Comparison of ENCODE assay signal across 12 cellular contexts in genomic region chr3:129888739-129889138, GRCh38. TPM values are rescaled to one million over a fixed set of nuclear protein-coding genes. Genes with fewer than 3 reads are reported as not detected.
DNase-seq lines count a peak whose midpoint lies in the region; ATAC-seq and TF ChIP-seq lines count a peak whose summit lies in the region.
"Had no signal": no experiment of that assay in that cellular context is flagged by ENCODE, and none has a peak within 500 bp of the region (broad histone marks: within the 10 kb centered on the region; RNA-seq: fewer than 3 reads in every experiment).

No MANE protein-coding gene starts in this region.

- H3K27ac Mint-ChIP-seq in stimulated activated naive CD8-positive, alpha-beta T cell treated with anti-CD3 and anti-CD28 coated beads, Interleukin-15, Interleukin-2, amounts not matched to agents 100 ng/mL and 50 ng/mL, for 24 hours = peak overlapping the region; percentile 34
- no peak overlapping the region for H3K27ac Mint-ChIP-seq in stimulated activated naive CD8-positive, alpha-beta T cell treated with anti-CD3 and anti-CD28 coated beads, Interleukin-15, amount 100 ng/mL, for 72 hours
- peak overlapping the region; percentile 27 for H3K27ac Mint-ChIP-seq in T-helper 17 cell
- H3K27ac Mint-ChIP-seq: neural progenitor cell had no signal

- TF ChIP-seq CTCF in left lung (IDR thresholded peaks at IDR 0.05) = no peak

- intact Hi-C loops in left lung (cut with DNase I) = no loop called here

- no peaks in the 10 kb centered on the region for H3K9me3 ChIP-seq in T-helper 17 cell (ENCODE audit: control insufficient read depth, low read length, poor library complexity, severe bottlenecking)
- no peaks in the 10 kb centered on the region for H3K9me3 ChIP-seq in left lung

- peaks cover 49% of the 10 kb centered on the region for H3K4me1 Mint-ChIP-seq in stimulated activated naive CD8-positive, alpha-beta T cell treated with anti-CD3 and anti-CD28 coated beads, Interleukin-15, Interleukin-2, amounts not matched to agents 100 ng/mL and 50 ng/mL, for 24 hours (ENCODE audit: low read depth)
- H3K4me1 Mint-ChIP-seq in stimulated activated naive CD8-positive, alpha-beta T cell treated with anti-CD3 and anti-CD28 coated beads, Interleukin-15, amount 100 ng/mL, for 72 hours = peaks cover 48% of the 10 kb centered on the region
- H3K4me1 Mint-ChIP-seq in T-helper 17 cell = peaks cover 38% of the 10 kb centered on the region

- H3K4me1 ChIP-seq in left lung = peaks cover 25 to 38% of the 10 kb centered on the region in 2 donors

- no peaks in the 10 kb centered on the region for H3K36me3 ChIP-seq in left lung

- no peak for DNase-seq in stimulated activated naive CD8-positive, alpha-beta T cell treated with anti-CD3 and anti-CD28 coated beads, Interleukin-15, amount 100 ng/mL, for 72 hours
- DNase-seq in T-helper 17 cell = no peak
- DNase-seq in fibroblast of the conjunctiva (ENCODE audit: low read depth) = peak; percentile 50
- DNase-seq in activated CD8-positive, alpha-beta memory T cell treated with anti-CD3 and anti-CD28 coated beads, Interleukin-2, amount 50 U/mL, for 48 hours = no peak
- no peak for DNase-seq in NAMALWA (ENCODE audit: low spot score)
- DNase-seq in left lung = no peak
- DNase-seq: NCI-H1694 had no signal

- no peak for ATAC-seq in stimulated activated naive CD8-positive, alpha-beta T cell treated with anti-CD3 and anti-CD28 coated beads, Interleukin-15, amount 100 ng/mL, for 72 hours
- ATAC-seq in T-helper 17 cell = no peak
- ATAC-seq in GM19452 (IDR thresholded peaks at IDR 0.05; ENCODE audit: unreplicated experiment) = no peak
- no peak for ATAC-seq in left lung
- ATAC-seq: Right ventricle myocardium inferior had no signal

- no peak overlapping the region for H3K4me3 ChIP-seq in left lung
- H3K4me3 ChIP-seq: neural progenitor cell had no signal

- H3K27me3 ChIP-seq in left lung = no peaks in the 10 kb centered on the region
- H3K27me3 ChIP-seq: neural progenitor cell had no signal

- H3K27ac ChIP-seq in left lung = no peak overlapping the region
- H3K27ac ChIP-seq: C4-2B, neural progenitor cell had no signal

- H3K9me3 Mint-ChIP-seq in stimulated activated naive CD8-positive, alpha-beta T cell treated with anti-CD3 and anti-CD28 coated beads, Interleukin-15, Interleukin-2, amounts not matched to agents 100 ng/mL and 50 ng/mL, for 24 hours = no peaks in the 10 kb centered on the region
- no peaks in the 10 kb centered on the region for H3K9me3 Mint-ChIP-seq in stimulated activated naive CD8-positive, alpha-beta T cell treated with anti-CD3 and anti-CD28 coated beads, Interleukin-15, amount 100 ng/mL, for 72 hours

- no peaks in the 10 kb centered on the region for H3K27me3 Mint-ChIP-seq in stimulated activated naive CD8-positive, alpha-beta T cell treated with anti-CD3 and anti-CD28 coated beads, Interleukin-15, Interleukin-2, amounts not matched to agents 100 ng/mL and 50 ng/mL, for 24 hours
- H3K27me3 Mint-ChIP-seq in stimulated activated naive CD8-positive, alpha-beta T cell treated with anti-CD3 and anti-CD28 coated beads, Interleukin-15, amount 100 ng/mL, for 72 hours = no peaks in the 10 kb centered on the region
- H3K27me3 Mint-ChIP-seq in T-helper 17 cell = no peaks in the 10 kb centered on the region

- H3K36me3 Mint-ChIP-seq in stimulated activated naive CD8-positive, alpha-beta T cell treated with anti-CD3 and anti-CD28 coated beads, Interleukin-15, Interleukin-2, amounts not matched to agents 100 ng/mL and 50 ng/mL, for 24 hours (ENCODE audit: low read depth) = peaks cover 18% of the 10 kb centered on the region
- H3K36me3 Mint-ChIP-seq in T-helper 17 cell (ENCODE audit: low read depth) = peaks cover 4% of the 10 kb centered on the region

- H3K4me3 Mint-ChIP-seq in stimulated activated naive CD8-positive, alpha-beta T cell treated with anti-CD3 and anti-CD28 coated beads, Interleukin-15, Interleukin-2, amounts not matched to agents 100 ng/mL and 50 ng/mL, for 24 hours = no peak overlapping the region
- no peak overlapping the region for H3K4me3 Mint-ChIP-seq in stimulated activated naive CD8-positive, alpha-beta T cell treated with anti-CD3 and anti-CD28 coated beads, Interleukin-15, amount 100 ng/mL, for 72 hours
- no peak overlapping the region for H3K4me3 Mint-ChIP-seq in T-helper 17 cell
- H3K4me3 Mint-ChIP-seq: neural progenitor cell had no signal

RNA-seq across cellular contexts. Expression of gene TMCC1, which starts 4.8 kb away (rescaled TPM):
- 10 to 100 TPM; 27.1 to 29.3 TPM for total RNA-seq in T-helper 17 cell
- 10 to 100 TPM; 32.6 to 38.8 TPM for total RNA-seq in left lung

Comparison
In these comparisons a context has a peak if more than half of its experiments do, and no peak if none do; other contexts are left out.
1. H3K27ac Mint-ChIP-seq: peak in stimulated activated naive CD8-positive, alpha-beta T cell treated with anti-CD3 and anti-CD28 coated beads, Interleukin-15, Interleukin-2, amounts not matched to agents 100 ng/mL and 50 ng/mL, for 24 hours (single experiment) and T-helper 17 cell (single experiment); none in stimulated activated naive CD8-positive, alpha-beta T cell treated with anti-CD3 and anti-CD28 coated beads, Interleukin-15, amount 100 ng/mL, for 72 hours (0 of 2).